ENCODE assay signal across 23 cellular contexts in the genomic region with DNA sequence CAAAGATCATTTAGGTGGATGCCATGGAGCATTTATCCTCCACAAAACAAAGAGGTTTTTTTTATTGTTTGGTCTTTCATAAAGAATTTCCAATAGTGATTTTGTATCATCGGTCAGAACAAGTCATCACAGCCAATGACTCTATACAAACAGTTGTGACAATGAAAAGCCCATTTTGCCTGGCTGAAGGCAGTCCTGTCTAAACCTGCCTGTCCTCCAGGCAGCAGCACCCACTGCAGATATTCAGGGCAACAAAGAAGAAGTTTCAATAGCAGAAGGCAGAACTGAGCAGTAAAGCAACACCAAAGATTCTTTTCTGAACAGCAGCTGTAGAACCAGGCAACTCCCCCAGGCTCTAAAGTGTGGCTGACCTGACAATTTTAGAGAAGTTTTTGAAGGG.
"Had no signal": no experiment of that assay in that cellular context is flagged by ENCODE, and none has a peak within 500 bp of the region (broad histone marks: within the 10 kb centered on the region; RNA-seq: fewer than 3 reads in every experiment).

No MANE protein-coding gene starts in this region.

- ATAC-seq: gastroesophageal sphincter; left cardiac atrium; left ventricle myocardium superior; psoas muscle; right lobe of liver; stimulated activated effector memory CD8-positive, alpha-beta T cell treated with anti-CD3 and anti-CD28 coated beads, Interleukin-12 subunit alpha, Interleukin-12 subunit beta, amount 100 ng/mL, for 72 hours; stimulated activated naive CD8-positive, alpha-beta T cell treated with anti-CD3 and anti-CD28 coated beads, Interleukin-15, Interleukin-2, amounts not matched to agents 100 U/mL and 50 U/mL, for 24 hours had no signal

- H3K27me3 ChIP-seq: dorsolateral prefrontal cortex, esophagus muscularis mucosa, gastroesophageal sphincter, right lobe of liver, suprapubic skin, thyroid gland had no signal

- H3K27ac ChIP-seq: dorsolateral prefrontal cortex, esophagus muscularis mucosa, gastroesophageal sphincter, parathyroid adenoma, psoas muscle, right lobe of liver, suprapubic skin, thyroid gland had no signal

- H3K4me1 ChIP-seq: parathyroid adenoma, psoas muscle, right lobe of liver, suprapubic skin had no signal

- DNase-seq: cortex of kidney; dorsolateral prefrontal cortex; effector CD8-positive, alpha-beta T cell; glutamatergic neuron; immature natural killer cell; kidney; left cardiac atrium; left ventricle myocardium superior; mesendoderm; naive B cell; nephron progenitor cell; psoas muscle; retina; right lobe of liver; stimulated activated CD4-positive, alpha-beta T cell treated with anti-CD3 and anti-CD28 coated beads, Interleukin-4, amount 100 ng/mL, for 1 hour; stimulated activated CD8-positive, alpha-beta memory T cell treated with anti-CD3 and anti-CD28 coated beads, Interleukin-4, amount 100 ng/mL, for 48 hours; stimulated activated naive CD8-positive, alpha-beta T cell treated with anti-CD3 and anti-CD28 coated beads, Interleukin-15, Interleukin-2, amounts not matched to agents 100 U/mL and 50 U/mL, for 24 hours had no signal
